ENCODE assay signal across 22 cellular contexts in genomic region chr12:131938082-131938481, GRCh38. TPM values are rescaled to one million over a fixed set of nuclear protein-coding genes. Genes with fewer than 3 reads are reported as not detected.
DNase-seq lines count a peak whose midpoint lies in the region; ATAC-seq and TF ChIP-seq lines count a peak whose summit lies in the region.
"Had no signal": no experiment of that assay in that cellular context is flagged by ENCODE, and none has a peak within 500 bp of the region (broad histone marks: within the 10 kb centered on the region; RNA-seq: fewer than 3 reads in every experiment).

No MANE protein-coding gene starts in this region.

- CTCF ChIA-PET in WTC11 (lab: Charles Lee): no interaction called here

- peak overlapping the region; percentile 40 for H3K27ac Mint-ChIP-seq in activated T-cell treated with anti-CD3 and anti-CD28 coated beads, Interleukin-2, amount 50 U/mL, for 24 hours
- no peak overlapping the region for H3K27ac Mint-ChIP-seq in WTC11
- peak overlapping the region; percentile 21 for H3K27ac Mint-ChIP-seq in stimulated activated effector memory CD8-positive, alpha-beta T cell treated with anti-CD3 and anti-CD28 coated beads, Interleukin-12 subunit alpha, Interleukin-12 subunit beta, amount 100 ng/mL, for 72 hours

- H3K27me3 ChIP-seq in left lung (no peaks in the 10 kb centered on the region), testis (no peaks in the 10 kb centered on the region)

- intact Hi-C loops in left lung (cut with DNase I): no loop called here
- intact Hi-C loops in testis (cut with DNase I; ENCODE audit: low total_unique reads): no loop called here

- peaks cover 3% of the 10 kb centered on the region for H3K4me1 Mint-ChIP-seq in activated T-cell treated with anti-CD3 and anti-CD28 coated beads, Interleukin-2, amount 50 U/mL, for 24 hours (ENCODE audit: low read depth)
- no peaks in the 10 kb centered on the region for H3K4me1 Mint-ChIP-seq in WTC11
- peaks cover 8% of the 10 kb centered on the region for H3K4me1 Mint-ChIP-seq in stimulated activated effector memory CD8-positive, alpha-beta T cell treated with anti-CD3 and anti-CD28 coated beads, Interleukin-12 subunit alpha, Interleukin-12 subunit beta, amount 100 ng/mL, for 72 hours

- no peak for TF ChIP-seq CTCF in WTC11 (IDR thresholded peaks at IDR 0.05)
- TF ChIP-seq CTCF in left lung (IDR thresholded peaks at IDR 0.05): no peak
- TF ChIP-seq CTCF in testis (IDR thresholded peaks at IDR 0.05): no peak

- no peaks in the 10 kb centered on the region for H3K27me3 Mint-ChIP-seq in activated T-cell treated with anti-CD3 and anti-CD28 coated beads, Interleukin-2, amount 50 U/mL, for 24 hours
- no peaks in the 10 kb centered on the region for H3K27me3 Mint-ChIP-seq in WTC11 (ENCODE audit: low read depth)

- TF ChIP-seq POLR2A in testis (IDR thresholded peaks at IDR 0.05): no peak

- 75 to 77% methylated on average over 7 of the region's 7 CpGs for WGBS in testis, 2 donors

- POLR2A ChIA-PET in WTC11 (lab: Charles Lee): no interaction called here

- H3K9me3 ChIP-seq in left lung: no peaks in the 10 kb centered on the region
- H3K9me3 ChIP-seq in testis: no peaks in the 10 kb centered on the region
- H3K9me3 ChIP-seq: HAP-1 had no signal

- ATAC-seq in WTC11 (no peak), left lung (no peak), HG03439 (IDR thresholded peaks at IDR 0.05; ENCODE audit: unreplicated experiment) (no peak)
- ATAC-seq in stimulated activated effector memory CD8-positive, alpha-beta T cell treated with anti-CD3 and anti-CD28 coated beads, Interleukin-12 subunit alpha, Interleukin-12 subunit beta, amount 100 ng/mL, for 72 hours: no peak

- H3K36me3 Mint-ChIP-seq in activated T-cell treated with anti-CD3 and anti-CD28 coated beads, Interleukin-2, amount 50 U/mL, for 24 hours (ENCODE audit: low read depth): peaks cover 93% of the 10 kb centered on the region
- peaks cover 80% of the 10 kb centered on the region for H3K36me3 Mint-ChIP-seq in WTC11
- H3K36me3 Mint-ChIP-seq in stimulated activated effector memory CD8-positive, alpha-beta T cell treated with anti-CD3 and anti-CD28 coated beads, Interleukin-12 subunit alpha, Interleukin-12 subunit beta, amount 100 ng/mL, for 72 hours: peaks cover 100% of the 10 kb centered on the region

- H3K9me3 Mint-ChIP-seq in activated T-cell treated with anti-CD3 and anti-CD28 coated beads, Interleukin-2, amount 50 U/mL, for 24 hours: no peaks in the 10 kb centered on the region
- no peaks in the 10 kb centered on the region for H3K9me3 Mint-ChIP-seq in WTC11
- H3K9me3 Mint-ChIP-seq in stimulated activated effector memory CD8-positive, alpha-beta T cell treated with anti-CD3 and anti-CD28 coated beads, Interleukin-12 subunit alpha, Interleukin-12 subunit beta, amount 100 ng/mL, for 72 hours: no peaks in the 10 kb centered on the region

- no peaks in the 10 kb centered on the region for H3K4me1 ChIP-seq in left lung
- H3K4me1 ChIP-seq in testis: no peaks in the 10 kb centered on the region
- H3K4me1 ChIP-seq: HAP-1 had no signal

- H3K36me3 ChIP-seq in left lung (peaks cover 0 to 93% of the 10 kb centered on the region in 2 donors), testis (ENCODE audit: low read depth, missing control alignments) (no peaks in the 10 kb centered on the region)

- no peak overlapping the region for H3K27ac ChIP-seq in left lung
- H3K27ac ChIP-seq in testis: no peak overlapping the region
- H3K27ac ChIP-seq: C4-2B, RWPE1 had no signal

- DNase-seq in activated T-cell treated with anti-CD3 and anti-CD28 coated beads, Interleukin-2, amount 50 U/mL, for 24 hours: no peak
- DNase-seq in activated T-cell treated with anti-CD3 and anti-CD28 coated beads, Interleukin-2, amount 50 U/mL, for 48 hours: no peak
- no peak for DNase-seq in WTC11 (ENCODE audit: low spot score)
- DNase-seq in left lung: peak; percentile 0 to 6
- no peak for DNase-seq in stimulated activated effector memory CD8-positive, alpha-beta T cell treated with anti-CD3 and anti-CD28 coated beads, Interleukin-12 subunit alpha, Interleukin-12 subunit beta, amount 100 ng/mL, for 72 hours (ENCODE audit: low spot score in 2 of 2)
- no peak for DNase-seq in GM03348 (ENCODE audit: low spot score)
- DNase-seq in testis: no peak
- DNase-seq: DMS53; GDM1; KBM-7; NCI-H1092; NCI-H1436; NCI-H1930; NCI-H2227 treated with DMSO at 0.1 percent for 48 hours; NCI-H510A; NCI-H748 treated with DMSO at 0.1 percent for 48 hours; NK-92 treated with Interleukin-12 subunit alpha and Interleukin-12 subunit beta, amount 100 ng/mL, for 24 hours; SIG-M5 had no signal

- no peak overlapping the region for H3K4me3 Mint-ChIP-seq in activated T-cell treated with anti-CD3 and anti-CD28 coated beads, Interleukin-2, amount 50 U/mL, for 24 hours
- no peak overlapping the region for H3K4me3 Mint-ChIP-seq in WTC11
- no peak overlapping the region for H3K4me3 Mint-ChIP-seq in stimulated activated effector memory CD8-positive, alpha-beta T cell treated with anti-CD3 and anti-CD28 coated beads, Interleukin-12 subunit alpha, Interleukin-12 subunit beta, amount 100 ng/mL, for 72 hours

- H3K4me3 ChIP-seq in left lung: no peak overlapping the region
- H3K4me3 ChIP-seq in testis: no peak overlapping the region
- H3K4me3 ChIP-seq: HAP-1 had no signal

TF ChIP-seq in WTC11, 78 proteins besides CTCF, POLR2A, EP300 and RAD21 (continues in another document):
- TF ChIP-seq ZNF532 (CRISPR knock-in tag; IDR thresholded peaks at IDR 0.05; ENCODE audit: borderline replicate concordance) (no peak), HMGXB4 (CRISPR knock-in tag; IDR thresholded peaks at IDR 0.05) (no peak), ZNF121 (CRISPR knock-in tag; IDR thresholded peaks at IDR 0.05) (peak; percentile 69; the same call in 1 of the 2 replicates), ZNF396 (CRISPR knock-in tag; IDR thresholded peaks at IDR 0.05; ENCODE audit: borderline replicate concordance) (no peak)

RNA-seq across cellular contexts. Expression of gene PUS1, which starts 9.0 kb away (rescaled TPM):
- total RNA-seq in WTC11 (2021): 76.2 to 97.4 TPM (median 85.2 TPM) in 3 replicates
- 10 to 100 TPM; 16.3 to 30.1 TPM for total RNA-seq in left lung
- total RNA-seq in testis: 10 to 100 TPM; 25.2 to 26.0 TPM
- 16.9 TPM for polyA plus RNA-seq in testis (ENCODE audit: insufficient read depth, low read depth, low replicate concordance)

RNA-seq across cellular contexts. Expression of gene EP400, which starts 11.7 kb away (rescaled TPM):
- total RNA-seq in WTC11 (2021) (73.0 to 76.7 TPM (median 75.8 TPM) in 3 replicates), left lung (10 to 100 TPM; 33.5 to 41.7 TPM), testis (10 to 100 TPM; 69.4 to 83.0 TPM)
- polyA plus RNA-seq in testis (ENCODE audit: insufficient read depth, low read depth, low replicate concordance): 44.2 TPM

RNA-seq across cellular contexts. Expression of gene ULK1, which starts 43.7 kb away (rescaled TPM):
- total RNA-seq in WTC11 (2021) (55.5 to 67.8 TPM (median 62.5 TPM) in 3 replicates), left lung (10 to 100 TPM; 21.6 to 30.0 TPM), testis (10 to 100 TPM; 49.9 to 53.5 TPM)
- polyA plus RNA-seq in testis (ENCODE audit: insufficient read depth, low read depth, low replicate concordance): 29.2 TPM

Comparison
In these comparisons a context has a peak if more than half of its experiments do, and no peak if none do; other contexts are left out.
1. DNase-seq: peak in left lung (2 of 2); none in activated T-cell treated with anti-CD3 and anti-CD28 coated beads, Interleukin-2, amount 50 U/mL, for 24 hours (single experiment), activated T-cell treated with anti-CD3 and anti-CD28 coated beads, Interleukin-2, amount 50 U/mL, for 48 hours (0 of 2), WTC11 (single experiment), stimulated activated effector memory CD8-positive, alpha-beta T cell treated with anti-CD3 and anti-CD28 coated beads, Interleukin-12 subunit alpha, Interleukin-12 subunit beta, amount 100 ng/mL, for 72 hours (0 of 2), GM03348 (single experiment) and testis (single experiment).